In the genomic region with DNA sequence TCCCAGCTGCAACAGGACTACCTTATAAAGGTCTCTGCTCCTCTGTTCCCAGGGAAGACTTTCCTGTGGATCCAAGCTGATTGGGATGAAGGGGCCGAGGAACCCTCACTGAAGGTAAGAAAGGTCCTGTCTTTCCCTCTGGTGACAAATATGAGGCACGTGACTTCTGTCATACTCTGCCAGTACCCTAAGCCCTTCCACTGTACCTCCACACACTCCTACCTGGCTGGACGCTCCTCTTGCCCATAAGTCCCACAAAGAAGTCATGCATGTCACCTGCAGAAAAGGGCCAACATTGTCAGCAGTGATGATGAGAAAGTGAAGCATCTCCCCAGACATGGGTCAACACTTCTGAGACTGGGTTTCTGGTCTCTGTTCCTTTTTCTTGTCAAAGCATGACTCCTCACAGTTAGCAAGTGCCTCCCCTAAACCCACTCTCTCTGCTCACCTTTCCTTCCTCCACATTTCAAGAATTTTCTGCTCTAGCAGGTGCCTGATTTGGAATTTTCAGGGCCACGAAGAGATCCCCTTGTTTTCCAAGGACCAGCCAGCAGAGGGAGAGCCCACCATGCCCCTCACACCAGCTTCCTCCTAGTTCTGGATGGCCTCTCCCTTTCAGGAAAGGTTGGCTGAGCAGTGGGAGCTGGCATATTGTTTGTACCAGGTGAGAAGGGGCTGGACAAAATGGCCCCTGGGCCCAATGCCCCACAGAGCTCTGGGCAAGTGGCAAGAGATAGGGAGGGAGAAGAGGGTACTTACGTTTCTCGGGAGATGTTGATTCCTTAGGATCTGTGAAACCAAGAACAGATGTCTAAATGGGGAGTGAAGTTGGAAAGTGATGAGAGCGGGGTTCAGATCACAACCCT, we compare ENCODE assay signal across 12 cellular contexts. TPM values are rescaled to one million over a fixed set of nuclear protein-coding genes. Genes with fewer than 3 reads are reported as not detected.
DNase-seq lines count a peak whose midpoint lies in the region; ATAC-seq and TF ChIP-seq lines count a peak whose summit lies in the region.
"Had no signal": no experiment of that assay in that cellular context is flagged by ENCODE, and none has a peak within 500 bp of the region (broad histone marks: within the 10 kb centered on the region; RNA-seq: fewer than 3 reads in every experiment).

No MANE protein-coding gene starts in this region.

- no peaks in the 10 kb centered on the region for H3K27me3 ChIP-seq in CD8-positive, alpha-beta T cell (ENCODE audit: insufficient read depth, low read length)

- DNase-seq in choroid plexus epithelial cell (ENCODE audit: low read depth) (no peak), nephron progenitor cell (no peak), DMS79 (lab: John Stamatoyannopoulos, UW) (no peak)
- no peak for DNase-seq in CD8-positive, alpha-beta T cell
- DNase-seq: esophagus squamous epithelium; NCI-H510A; stimulated activated naive CD4-positive, alpha-beta T cell had no signal

- intact Hi-C loops in CD8-positive, alpha-beta T cell (cut with DNase I, micrococcal nuclease), result loop anchor here in 1 of 2 experiments (1.0 kb wide), 1 partner anchor 170 kb away; no protein-coding TSS in a partner anchor

- H3K27ac Mint-ChIP-seq in CD8-positive, alpha-beta T cell, result no peak overlapping the region
- no peak overlapping the region for H3K27ac Mint-ChIP-seq in nephron progenitor cell

- no peaks in the 10 kb centered on the region for H3K9me3 Mint-ChIP-seq in CD8-positive, alpha-beta T cell
- no peaks in the 10 kb centered on the region for H3K9me3 Mint-ChIP-seq in nephron progenitor cell

- peaks cover 14% of the 10 kb centered on the region for H3K4me1 ChIP-seq in CD8-positive, alpha-beta T cell (ENCODE audit: insufficient read depth, low read length)

- H3K4me3 ChIP-seq in choroid plexus epithelial cell (ENCODE audit: low read depth, low read length), result no peak overlapping the region
- H3K4me3 ChIP-seq in CD8-positive, alpha-beta T cell (ENCODE audit: low read depth, low read length), result no peak overlapping the region
- H3K4me3 ChIP-seq: esophagus squamous epithelium had no signal

- no peaks in the 10 kb centered on the region for H3K9me3 ChIP-seq in CD8-positive, alpha-beta T cell (ENCODE audit: low read length)
- H3K9me3 ChIP-seq: esophagus squamous epithelium had no signal

- POLR2A ChIA-PET in CD8-positive, alpha-beta T cell (lab: Charles Lee), result no interaction called here

- CTCF ChIA-PET in CD8-positive, alpha-beta T cell (lab: Charles Lee), result interaction anchor here (0.8 to 1.1 kb wide), 4 partner anchors 12 to 48 kb away, joined by 3 to 4 read pairs (median 3); no protein-coding TSS in a partner anchor

- peaks cover 4% of the 10 kb centered on the region for H3K27me3 Mint-ChIP-seq in CD8-positive, alpha-beta T cell (ENCODE audit: low read depth)
- peaks cover 50% of the 10 kb centered on the region for H3K27me3 Mint-ChIP-seq in nephron progenitor cell (ENCODE audit: low read depth, poor library complexity)

- TF ChIP-seq CTCF in choroid plexus epithelial cell (conservative IDR thresholded peaks at IDR 0.05; ENCODE audit: low read depth, low read length), result peak; percentile 9
- TF ChIP-seq CTCF in CD8-positive, alpha-beta T cell (IDR thresholded peaks at IDR 0.05), result no peak
- no peak for TF ChIP-seq CTCF in nephron progenitor cell (IDR thresholded peaks at IDR 0.05)

- ATAC-seq in GM18499 (IDR thresholded peaks at IDR 0.05; ENCODE audit: insufficient read depth, unreplicated experiment) (peak; percentile 61), GM19452 (IDR thresholded peaks at IDR 0.05; ENCODE audit: unreplicated experiment) (peak; percentile 80), HG03025 (IDR thresholded peaks at IDR 0.05; ENCODE audit: low FRiP score, unreplicated experiment) (peak; percentile 65), HG03439 (IDR thresholded peaks at IDR 0.05; ENCODE audit: unreplicated experiment) (no peak)
- no peak for ATAC-seq in CD8-positive, alpha-beta T cell

- H3K4me3 Mint-ChIP-seq in CD8-positive, alpha-beta T cell, result no peak overlapping the region
- no peak overlapping the region for H3K4me3 Mint-ChIP-seq in nephron progenitor cell

- no peak overlapping the region for H3K27ac ChIP-seq in CD8-positive, alpha-beta T cell (ENCODE audit: low read depth, low read length)
- H3K27ac ChIP-seq: esophagus squamous epithelium had no signal

- H3K4me1 Mint-ChIP-seq in CD8-positive, alpha-beta T cell (ENCODE audit: low read depth), result peaks cover 16% of the 10 kb centered on the region
- peaks cover 25% of the 10 kb centered on the region for H3K4me1 Mint-ChIP-seq in nephron progenitor cell

- no peaks in the 10 kb centered on the region for H3K36me3 Mint-ChIP-seq in CD8-positive, alpha-beta T cell
- H3K36me3 Mint-ChIP-seq in nephron progenitor cell (ENCODE audit: low read depth), result no peaks in the 10 kb centered on the region

- no peaks in the 10 kb centered on the region for H3K36me3 ChIP-seq in CD8-positive, alpha-beta T cell (ENCODE audit: insufficient read depth, low read length)
- H3K36me3 ChIP-seq: esophagus squamous epithelium had no signal

RNA-seq across cellular contexts. Expression of a gene that starts 3.5 kb away (rescaled TPM):
- not detected for total RNA-seq in CD8-positive, alpha-beta T cell
- total RNA-seq: esophagus squamous epithelium, liver had no signal

RNA-seq across cellular contexts. Expression of a gene that starts 6.5 kb away (rescaled TPM):
- 10 to 100 TPM in 1 of 2 experiments, 1 to 10 TPM in 1; 9.9 to 11.3 TPM for total RNA-seq in CD8-positive, alpha-beta T cell

RNA-seq across cellular contexts. Expression of a gene that starts 37.1 kb away (rescaled TPM):
- under 1 TPM; 0.22 to 0.81 TPM for total RNA-seq in CD8-positive, alpha-beta T cell

RNA-seq across cellular contexts. Expression of a gene that starts 55.4 kb away (rescaled TPM):
- under 1 TPM; 0.33 to 0.60 TPM for total RNA-seq in CD8-positive, alpha-beta T cell

Comparison
In these comparisons a context has a peak if more than half of its experiments do, and no peak if none do; other contexts are left out.
1. ATAC-seq: peak in GM18499 (single experiment), GM19452 (single experiment) and HG03025 (single experiment); none in CD8-positive, alpha-beta T cell (single experiment) and HG03439 (single experiment).